2 cellular contexts compared by ENCODE assay signal in genomic region chr15:40338921-40339620, GRCh38.
TF ChIP-seq lines count a peak whose summit lies in the region.

No MANE protein-coding gene starts in this region.

TF ChIP-seq in GM23338, 12 proteins besides CTCF, POLR2A, EP300 and RAD21:
- TF ChIP-seq ZNF462 (CRISPR knock-in tag; IDR thresholded peaks at IDR 0.05), result no peak
- no peak for TF ChIP-seq NANOG (IDR thresholded peaks at IDR 0.05; ENCODE audit: borderline replicate concordance)
- TF ChIP-seq JUNB (IDR thresholded peaks at IDR 0.05; ENCODE audit: unreplicated experiment), result no peak
- no peak for TF ChIP-seq CREB1 (CRISPR knock-in tag; IDR thresholded peaks at IDR 0.05; ENCODE audit: low read depth)
- no peak for TF ChIP-seq EZH2phosphoT487 (IDR thresholded peaks at IDR 0.05; ENCODE audit: unreplicated experiment)
- no peak for TF ChIP-seq REST (IDR thresholded peaks at IDR 0.05; ENCODE audit: unreplicated experiment)
- no peak for TF ChIP-seq EZH2 (IDR thresholded peaks at IDR 0.05; ENCODE audit: low read depth, unreplicated experiment)
- no peak for TF ChIP-seq ZNF114 (CRISPR knock-in tag; IDR thresholded peaks at IDR 0.05)
- no peak for TF ChIP-seq STAT1 (IDR thresholded peaks at IDR 0.05; ENCODE audit: unreplicated experiment)
- no peak for TF ChIP-seq ZNF331 (CRISPR knock-in tag; IDR thresholded peaks at IDR 0.05; ENCODE audit: low read depth)
- TF ChIP-seq POLR2AphosphoS5 (IDR thresholded peaks at IDR 0.05; ENCODE audit: low read depth), result no peak

TF ChIP-seq in WTC11, 78 proteins besides CTCF, POLR2A, EP300 and RAD21 (continued from another document):
- no peak for TF ChIP-seq JUN (CRISPR knock-in tag; IDR thresholded peaks at IDR 0.05)
- TF ChIP-seq, protein P1, sequence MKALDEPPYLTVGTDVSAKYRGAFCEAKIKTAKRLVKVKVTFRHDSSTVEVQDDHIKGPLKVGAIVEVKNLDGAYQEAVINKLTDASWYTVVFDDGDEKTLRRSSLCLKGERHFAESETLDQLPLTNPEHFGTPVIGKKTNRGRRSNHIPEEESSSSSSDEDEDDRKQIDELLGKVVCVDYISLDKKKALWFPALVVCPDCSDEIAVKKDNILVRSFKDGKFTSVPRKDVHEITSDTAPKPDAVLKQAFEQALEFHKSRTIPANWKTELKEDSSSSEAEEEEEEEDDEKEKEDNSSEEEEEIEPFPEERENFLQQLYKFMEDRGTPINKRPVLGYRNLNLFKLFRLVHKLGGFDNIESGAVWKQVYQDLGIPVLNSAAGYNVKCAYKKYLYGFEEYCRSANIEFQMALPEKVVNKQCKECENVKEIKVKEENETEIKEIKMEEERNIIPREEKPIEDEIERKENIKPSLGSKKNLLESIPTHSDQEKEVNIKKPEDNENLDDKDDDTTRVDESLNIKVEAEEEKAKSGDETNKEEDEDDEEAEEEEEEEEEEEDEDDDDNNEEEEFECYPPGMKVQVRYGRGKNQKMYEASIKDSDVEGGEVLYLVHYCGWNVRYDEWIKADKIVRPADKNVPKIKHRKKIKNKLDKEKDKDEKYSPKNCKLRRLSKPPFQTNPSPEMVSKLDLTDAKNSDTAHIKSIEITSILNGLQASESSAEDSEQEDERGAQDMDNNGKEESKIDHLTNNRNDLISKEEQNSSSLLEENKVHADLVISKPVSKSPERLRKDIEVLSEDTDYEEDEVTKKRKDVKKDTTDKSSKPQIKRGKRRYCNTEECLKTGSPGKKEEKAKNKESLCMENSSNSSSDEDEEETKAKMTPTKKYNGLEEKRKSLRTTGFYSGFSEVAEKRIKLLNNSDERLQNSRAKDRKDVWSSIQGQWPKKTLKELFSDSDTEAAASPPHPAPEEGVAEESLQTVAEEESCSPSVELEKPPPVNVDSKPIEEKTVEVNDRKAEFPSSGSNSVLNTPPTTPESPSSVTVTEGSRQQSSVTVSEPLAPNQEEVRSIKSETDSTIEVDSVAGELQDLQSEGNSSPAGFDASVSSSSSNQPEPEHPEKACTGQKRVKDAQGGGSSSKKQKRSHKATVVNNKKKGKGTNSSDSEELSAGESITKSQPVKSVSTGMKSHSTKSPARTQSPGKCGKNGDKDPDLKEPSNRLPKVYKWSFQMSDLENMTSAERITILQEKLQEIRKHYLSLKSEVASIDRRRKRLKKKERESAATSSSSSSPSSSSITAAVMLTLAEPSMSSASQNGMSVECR (CRISPR knock-in tag; IDR thresholded peaks at IDR 0.05; ENCODE audit: borderline replicate concordance), result no peak
- TF ChIP-seq, protein P2, sequence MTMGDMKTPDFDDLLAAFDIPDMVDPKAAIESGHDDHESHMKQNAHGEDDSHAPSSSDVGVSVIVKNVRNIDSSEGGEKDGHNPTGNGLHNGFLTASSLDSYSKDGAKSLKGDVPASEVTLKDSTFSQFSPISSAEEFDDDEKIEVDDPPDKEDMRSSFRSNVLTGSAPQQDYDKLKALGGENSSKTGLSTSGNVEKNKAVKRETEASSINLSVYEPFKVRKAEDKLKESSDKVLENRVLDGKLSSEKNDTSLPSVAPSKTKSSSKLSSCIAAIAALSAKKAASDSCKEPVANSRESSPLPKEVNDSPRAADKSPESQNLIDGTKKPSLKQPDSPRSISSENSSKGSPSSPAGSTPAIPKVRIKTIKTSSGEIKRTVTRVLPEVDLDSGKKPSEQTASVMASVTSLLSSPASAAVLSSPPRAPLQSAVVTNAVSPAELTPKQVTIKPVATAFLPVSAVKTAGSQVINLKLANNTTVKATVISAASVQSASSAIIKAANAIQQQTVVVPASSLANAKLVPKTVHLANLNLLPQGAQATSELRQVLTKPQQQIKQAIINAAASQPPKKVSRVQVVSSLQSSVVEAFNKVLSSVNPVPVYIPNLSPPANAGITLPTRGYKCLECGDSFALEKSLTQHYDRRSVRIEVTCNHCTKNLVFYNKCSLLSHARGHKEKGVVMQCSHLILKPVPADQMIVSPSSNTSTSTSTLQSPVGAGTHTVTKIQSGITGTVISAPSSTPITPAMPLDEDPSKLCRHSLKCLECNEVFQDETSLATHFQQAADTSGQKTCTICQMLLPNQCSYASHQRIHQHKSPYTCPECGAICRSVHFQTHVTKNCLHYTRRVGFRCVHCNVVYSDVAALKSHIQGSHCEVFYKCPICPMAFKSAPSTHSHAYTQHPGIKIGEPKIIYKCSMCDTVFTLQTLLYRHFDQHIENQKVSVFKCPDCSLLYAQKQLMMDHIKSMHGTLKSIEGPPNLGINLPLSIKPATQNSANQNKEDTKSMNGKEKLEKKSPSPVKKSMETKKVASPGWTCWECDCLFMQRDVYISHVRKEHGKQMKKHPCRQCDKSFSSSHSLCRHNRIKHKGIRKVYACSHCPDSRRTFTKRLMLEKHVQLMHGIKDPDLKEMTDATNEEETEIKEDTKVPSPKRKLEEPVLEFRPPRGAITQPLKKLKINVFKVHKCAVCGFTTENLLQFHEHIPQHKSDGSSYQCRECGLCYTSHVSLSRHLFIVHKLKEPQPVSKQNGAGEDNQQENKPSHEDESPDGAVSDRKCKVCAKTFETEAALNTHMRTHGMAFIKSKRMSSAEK (CRISPR knock-in tag; IDR thresholded peaks at IDR 0.05; ENCODE audit: borderline replicate concordance), result no peak
- TF ChIP-seq, protein P3, sequence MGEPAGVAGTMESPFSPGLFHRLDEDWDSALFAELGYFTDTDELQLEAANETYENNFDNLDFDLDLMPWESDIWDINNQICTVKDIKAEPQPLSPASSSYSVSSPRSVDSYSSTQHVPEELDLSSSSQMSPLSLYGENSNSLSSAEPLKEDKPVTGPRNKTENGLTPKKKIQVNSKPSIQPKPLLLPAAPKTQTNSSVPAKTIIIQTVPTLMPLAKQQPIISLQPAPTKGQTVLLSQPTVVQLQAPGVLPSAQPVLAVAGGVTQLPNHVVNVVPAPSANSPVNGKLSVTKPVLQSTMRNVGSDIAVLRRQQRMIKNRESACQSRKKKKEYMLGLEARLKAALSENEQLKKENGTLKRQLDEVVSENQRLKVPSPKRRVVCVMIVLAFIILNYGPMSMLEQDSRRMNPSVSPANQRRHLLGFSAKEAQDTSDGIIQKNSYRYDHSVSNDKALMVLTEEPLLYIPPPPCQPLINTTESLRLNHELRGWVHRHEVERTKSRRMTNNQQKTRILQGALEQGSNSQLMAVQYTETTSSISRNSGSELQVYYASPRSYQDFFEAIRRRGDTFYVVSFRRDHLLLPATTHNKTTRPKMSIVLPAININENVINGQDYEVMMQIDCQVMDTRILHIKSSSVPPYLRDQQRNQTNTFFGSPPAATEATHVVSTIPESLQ (CRISPR knock-in tag; IDR thresholded peaks at IDR 0.05), result no peak
- TF ChIP-seq, protein P4, sequence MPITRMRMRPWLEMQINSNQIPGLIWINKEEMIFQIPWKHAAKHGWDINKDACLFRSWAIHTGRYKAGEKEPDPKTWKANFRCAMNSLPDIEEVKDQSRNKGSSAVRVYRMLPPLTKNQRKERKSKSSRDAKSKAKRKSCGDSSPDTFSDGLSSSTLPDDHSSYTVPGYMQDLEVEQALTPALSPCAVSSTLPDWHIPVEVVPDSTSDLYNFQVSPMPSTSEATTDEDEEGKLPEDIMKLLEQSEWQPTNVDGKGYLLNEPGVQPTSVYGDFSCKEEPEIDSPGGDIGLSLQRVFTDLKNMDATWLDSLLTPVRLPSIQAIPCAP (CRISPR knock-in tag; IDR thresholded peaks at IDR 0.05), result no peak
- TF ChIP-seq NR2C2 (CRISPR knock-in tag; IDR thresholded peaks at IDR 0.05), result no peak
- TF ChIP-seq NR3C1 (CRISPR knock-in tag; conservative IDR thresholded peaks at IDR 0.05; ENCODE audit: low read depth), result no peak
- TF ChIP-seq ATF1 (CRISPR knock-in tag; IDR thresholded peaks at IDR 0.05), result no peak
- no peak for TF ChIP-seq USF1 (CRISPR knock-in tag; IDR thresholded peaks at IDR 0.05)
- TF ChIP-seq ELF4 (CRISPR knock-in tag; IDR thresholded peaks at IDR 0.05; ENCODE audit: low read depth), result no peak
- TF ChIP-seq KAT7 (CRISPR knock-in tag; IDR thresholded peaks at IDR 0.05; ENCODE audit: borderline replicate concordance), result no peak
